ENCODE assay signal across 17 cellular contexts in genomic region chr5:159341145-159341544, GRCh38. TPM values are rescaled to one million over a fixed set of nuclear protein-coding genes. Genes with fewer than 3 reads are reported as not detected.
A peak's percentile ranks its signal among the peaks of the same experiment; 100 is the strongest.
DNase-seq lines count a peak whose midpoint lies in the region; ATAC-seq and TF ChIP-seq lines count a peak whose summit lies in the region.
"Had no signal": no experiment of that assay in that cellular context is flagged by ENCODE, and none has a peak within 500 bp of the region (broad histone marks: within the 10 kb centered on the region; RNA-seq: fewer than 3 reads in every experiment).

No MANE protein-coding gene starts in this region.

- no peaks in the 10 kb centered on the region for H3K27me3 ChIP-seq in PC-3 (ENCODE audit: low read length)
- no peaks in the 10 kb centered on the region for H3K27me3 ChIP-seq in right atrium auricular region
- H3K27me3 ChIP-seq: ovary had no signal

- H2AFZ ChIP-seq in PC-3 (ENCODE audit: low read length) = no peak overlapping the region

- TF ChIP-seq CTCF in PC-3 (conservative IDR thresholded peaks at IDR 0.05; ENCODE audit: low read depth, low read length) (no peak), epithelial cell of esophagus (IDR thresholded peaks at IDR 0.05; ENCODE audit: insufficient read depth, low read depth, low read length, missing control alignments) (no peak), GM20000 (IDR thresholded peaks at IDR 0.05; ENCODE audit: extremely low read depth, missing control alignments) (no peak), right atrium auricular region (IDR thresholded peaks at IDR 0.05) (no peak)

- no TSS peak for BruUV-seq in PC-3 (replicated peaks; lab: Mats Ljungman, UMichigan)

- peaks cover 11% of the 10 kb centered on the region for H3K9me3 Mint-ChIP-seq in stimulated activated naive CD8-positive, alpha-beta T cell treated with anti-CD3 and anti-CD28 coated beads, Interleukin-15, Interleukin-2, amounts not matched to agents 100 ng/mL and 50 ng/mL, for 24 hours

- H3K27ac Mint-ChIP-seq in stimulated activated naive CD8-positive, alpha-beta T cell treated with anti-CD3 and anti-CD28 coated beads, Interleukin-15, Interleukin-2, amounts not matched to agents 100 ng/mL and 50 ng/mL, for 24 hours = peak overlapping the region; percentile 23

- DNase-seq in stimulated activated naive CD8-positive, alpha-beta T cell treated with anti-CD3 and anti-CD28 coated beads, Interleukin-15, Interleukin-2, amounts not matched to agents 100 U/mL and 50 U/mL, for 24 hours = no peak
- DNase-seq in PC-3 (no peak), epithelial cell of esophagus (ENCODE audit: low read depth) (peak; percentile 32), GM20000 (ENCODE audit: low spot score) (no peak), right atrium auricular region (ENCODE audit: low spot score) (no peak), NCI-H2081 treated with DMSO at 0.1 percent for 48 hours (lab: John Stamatoyannopoulos, UW) (no peak)
- DNase-seq: glutamatergic neuron, H7, NCI-H1092, NCI-H524 treated with DMSO at 0.1 percent for 48 hours, SHP77 treated with DMSO at 0.1 percent for 48 hours had no signal

- CTCF ChIA-PET in PC-3 (lab: Charles Lee) = no interaction called here

- H3K79me2 ChIP-seq in PC-3 (ENCODE audit: low read length) = no peaks in the 10 kb centered on the region

- H3K9ac ChIP-seq in PC-3 (ENCODE audit: low read length) = no peak overlapping the region

- peak overlapping the region; percentile 47; the same call in 1 of the 2 replicates for H3K27ac ChIP-seq in PC-3 (ENCODE audit: low read length)
- H3K27ac ChIP-seq in right atrium auricular region = no peak overlapping the region
- H3K27ac ChIP-seq: ovary had no signal

- H3K27me3 Mint-ChIP-seq in stimulated activated naive CD8-positive, alpha-beta T cell treated with anti-CD3 and anti-CD28 coated beads, Interleukin-15, Interleukin-2, amounts not matched to agents 100 ng/mL and 50 ng/mL, for 24 hours = peaks cover 9% of the 10 kb centered on the region

- intact Hi-C loops in PC-3 (cut with micrococcal nuclease) = no loop called here

- no peak overlapping the region for H3K4me3 Mint-ChIP-seq in stimulated activated naive CD8-positive, alpha-beta T cell treated with anti-CD3 and anti-CD28 coated beads, Interleukin-15, Interleukin-2, amounts not matched to agents 100 ng/mL and 50 ng/mL, for 24 hours

- no peaks in the 10 kb centered on the region for H3K9me3 ChIP-seq in PC-3 (ENCODE audit: low read length)
- peaks cover 0 to 11% of the 10 kb centered on the region in 2 donors for H3K9me3 ChIP-seq in right atrium auricular region

- no peaks in the 10 kb centered on the region for H3K36me3 ChIP-seq in PC-3 (ENCODE audit: low read depth, low read length)
- H3K36me3 ChIP-seq in right atrium auricular region = no peaks in the 10 kb centered on the region
- H3K36me3 ChIP-seq: ovary had no signal

- no peaks in the 10 kb centered on the region for H3F3A ChIP-seq in PC-3 (ENCODE audit: low read length, unreplicated experiment)

- no peak for ATAC-seq in stimulated activated naive CD8-positive, alpha-beta T cell treated with anti-CD3 and anti-CD28 coated beads, Interleukin-15, Interleukin-2, amounts not matched to agents 100 U/mL and 50 U/mL, for 24 hours
- no peak for ATAC-seq in PC-3

- H3K4me1 ChIP-seq in PC-3 (ENCODE audit: insufficient read depth, low read length) (peaks cover 37% of the 10 kb centered on the region), right atrium auricular region (peaks cover 0 to 10% of the 10 kb centered on the region in 2 donors)

- no peaks in the 10 kb centered on the region for H3K9me2 ChIP-seq in PC-3 (replicated peaks; ENCODE audit: low read length)

- POLR2A ChIA-PET in PC-3 (lab: Charles Lee; ENCODE audit: unreplicated experiment) = no interaction called here

- 0 out of 2 replicates have a peak overlapping the region, but pooled peaks have one; percentile 33 for H3K4me2 ChIP-seq in PC-3 (ENCODE audit: low read length)

- H4K20me1 ChIP-seq in PC-3 (ENCODE audit: low read length) = no peaks in the 10 kb centered on the region

- no peaks in the 10 kb centered on the region for H3K36me3 Mint-ChIP-seq in stimulated activated naive CD8-positive, alpha-beta T cell treated with anti-CD3 and anti-CD28 coated beads, Interleukin-15, Interleukin-2, amounts not matched to agents 100 ng/mL and 50 ng/mL, for 24 hours (ENCODE audit: low read depth)

- H3K4me1 Mint-ChIP-seq in stimulated activated naive CD8-positive, alpha-beta T cell treated with anti-CD3 and anti-CD28 coated beads, Interleukin-15, Interleukin-2, amounts not matched to agents 100 ng/mL and 50 ng/mL, for 24 hours (ENCODE audit: low read depth) = peaks cover 65% of the 10 kb centered on the region

- H3K4me3 ChIP-seq in PC-3 (ENCODE audit: low read length) (no peak overlapping the region), epithelial cell of esophagus (ENCODE audit: low read length) (no peak overlapping the region), right atrium auricular region (no peak overlapping the region)
- H3K4me3 ChIP-seq: ovary had no signal

RNA-seq across cellular contexts. Expression of gene IL12B, which starts 10.9 kb away (rescaled TPM):
- total RNA-seq in PC-3 (2014; rRNA removed) (not detected in 2 replicates), right atrium auricular region (not detected)
- total RNA-seq: Calu3, H7, left ventricle myocardium superior, ovary, sciatic nerve, ureter had no signal
